Comparison of ENCODE assay signal across 8 cellular contexts in genomic region chrX:85004255-85004654, GRCh38. TPM values are rescaled to one million over a fixed set of nuclear protein-coding genes. Genes with fewer than 3 reads are reported as not detected.
DNase-seq lines count a peak whose midpoint lies in the region; ATAC-seq, FAIRE-seq and TF ChIP-seq lines count a peak whose summit lies in the region.

No MANE protein-coding gene starts in this region.

- H2BK15ac ChIP-seq in neuronal stem cell (ENCODE audit: low read length), result no peak overlapping the region

- no peak overlapping the region for H2BK5ac ChIP-seq in neuronal stem cell (ENCODE audit: low read length)

- no peak overlapping the region for H2AK5ac ChIP-seq in neuronal stem cell (ENCODE audit: low read depth, low read length)

- H4K8ac ChIP-seq in neuronal stem cell (ENCODE audit: low read depth, low read length), result no peak overlapping the region

- no peaks in the 10 kb centered on the region for H3K9me3 ChIP-seq in A549
- no peaks in the 10 kb centered on the region for H3K9me3 ChIP-seq in Peyer's patch
- no peaks in the 10 kb centered on the region for H3K9me3 ChIP-seq in esophagus (ENCODE audit: control insufficient read depth in 2 of 2, insufficient read depth in 1 of 2, low read depth in 1 of 2, low read length in 1 of 2)
- H3K9me3 ChIP-seq in neuronal stem cell (replicated peaks in 1 of 2; ENCODE audit: control insufficient read depth in 2 of 2, insufficient read depth in 1 of 2, low read depth in 1 of 2, low read length in 2 of 2), result no peaks in the 10 kb centered on the region

- H4K91ac ChIP-seq in neuronal stem cell (ENCODE audit: low read depth, low read length, poor library complexity), result no peak overlapping the region

- DNase-seq in A549 (ENCODE audit: low read depth in 1 of 2, low spot score in 1 of 2) (peak in 1 of 2 experiments; percentile 13), Peyer's patch (no peak), neuronal stem cell (ENCODE audit: low spot score) (no peak), NCI-H345 treated with DMSO at 0.1 percent for 48 hours (lab: John Stamatoyannopoulos, UW; ENCODE audit: unreplicated experiment) (no peak), midbrain (lab: John Stamatoyannopoulos, UW) (no peak), 8988T (no peak)

- no peaks in the 10 kb centered on the region for H3K79me1 ChIP-seq in neuronal stem cell (ENCODE audit: low read depth, low read length)

- H3K4me3 ChIP-seq in A549, result peak overlapping the region; percentile 87
- peak overlapping the region; percentile 49 to 66 (median 57) for H3K4me3 ChIP-seq in Peyer's patch
- H3K4me3 ChIP-seq in esophagus (ENCODE audit: low read depth in 1 of 2, low read length in 2 of 2), result peak overlapping the region; percentile 65 to 68
- peak overlapping the region; percentile 75 to 91 for H3K4me3 ChIP-seq in neuronal stem cell (ENCODE audit: low read length in 2 of 2)

- H2AFZ ChIP-seq in neuronal stem cell (ENCODE audit: low read length), result peak overlapping the region; percentile 84

- H3K18ac ChIP-seq in neuronal stem cell (ENCODE audit: low read length), result no peak overlapping the region

- H3K4me1 ChIP-seq in A549 (0 out of 3 replicates have a peak, but pooled peaks cover 3% of the 10 kb centered on the region), Peyer's patch (no peaks in the 10 kb centered on the region), esophagus (ENCODE audit: control insufficient read depth in 2 of 2, insufficient read depth in 2 of 2, low read length in 1 of 2) (no peaks in the 10 kb centered on the region), neuronal stem cell (ENCODE audit: control insufficient read depth in 2 of 2, insufficient read depth in 1 of 2, low read depth in 1 of 2, low read length in 2 of 2) (no peaks in the 10 kb centered on the region)

- WGBS in A549 (ENCODE audit: missing lambda C conversion rate), result 5% methylated on average over 11 of the region's 11 CpGs
- 7 to 38% methylated on average over 11 of the region's 11 CpGs for WGBS in esophagus, 2 donors
- no CpG with 5 or more reads among the region's 11 CpGs for WGBS in neuronal stem cell (ENCODE audit: extremely low coverage in 2 of 2, insufficient read length in 2 of 2, insufficient replicate concordance in 1 of 2), 2 donors

- TF ChIP-seq RAD21 in A549 (conservative IDR thresholded peaks at IDR 0.05 in 1 of 2, IDR thresholded peaks at IDR 0.05 in 1 of 2), result no peak

- H3K27me3 ChIP-seq in Peyer's patch (no peaks in the 10 kb centered on the region), esophagus (ENCODE audit: control insufficient read depth in 1 of 2, insufficient read depth in 2 of 2, low read length in 2 of 2) (no peaks in the 10 kb centered on the region), neuronal stem cell (ENCODE audit: control insufficient read depth in 3 of 3, insufficient read depth in 3 of 3, low read depth in 1 of 3, low read length in 3 of 3) (no peaks in the 10 kb centered on the region)

- no peak overlapping the region for H2BK12ac ChIP-seq in neuronal stem cell (ENCODE audit: low read length)

- FAIRE-seq in A549 (lab: Jason Lieb, UNC), result no peak

- no peak overlapping the region for H2BK120ac ChIP-seq in neuronal stem cell (ENCODE audit: low read depth, low read length)

- H3K36me3 ChIP-seq in Peyer's patch (no peaks in the 10 kb centered on the region), esophagus (ENCODE audit: control insufficient read depth in 2 of 2, insufficient read depth in 2 of 2, low read length in 1 of 2) (no peaks in the 10 kb centered on the region), neuronal stem cell (replicated peaks in 1 of 2; ENCODE audit: control insufficient read depth in 2 of 2, insufficient read depth in 2 of 2, low read length in 2 of 2) (no peaks in the 10 kb centered on the region)

- H3K9ac ChIP-seq in neuronal stem cell (ENCODE audit: low read depth, low read length, poor library complexity), result no peak overlapping the region

- no peak overlapping the region for H3K14ac ChIP-seq in neuronal stem cell (ENCODE audit: low read length)

- H3K23ac ChIP-seq in neuronal stem cell (ENCODE audit: low read depth, low read length, poor library complexity), result no peak overlapping the region

- ATAC-seq in A549 (peak; percentile 20 to 35; a peak in 5 of 6 replicates), GM21515 (IDR thresholded peaks at IDR 0.05; ENCODE audit: unreplicated experiment) (peak; percentile 11)

- POLR2A ChIA-PET in A549 (lab: Yijun Ruan, JAX), result no interaction called here

- peak overlapping the region; percentile 79 to 89 for H3K27ac ChIP-seq in A549
- peak overlapping the region in 2 of 4 donors; percentile 49 to 56 for H3K27ac ChIP-seq in Peyer's patch
- H3K27ac ChIP-seq in esophagus (ENCODE audit: low read depth in 2 of 2, low read length in 1 of 2), result peak overlapping the region; percentile 76 to 86
- no peak overlapping the region for H3K27ac ChIP-seq in neuronal stem cell (replicated peaks; ENCODE audit: low read length)

- TF ChIP-seq CTCF in A549 (IDR thresholded peaks at IDR 0.05) (no peak), Peyer's patch (IDR thresholded peaks at IDR 0.05) (no peak)

- H3K4me2 ChIP-seq in A549 (peak overlapping the region; percentile 70), neuronal stem cell (ENCODE audit: insufficient read depth, low read length, poor library complexity, severe bottlenecking) (peak overlapping the region; percentile 37)

- TF ChIP-seq POLR2A in A549 (IDR thresholded peaks at IDR 0.05; ENCODE audit: low read length) (no peak), Peyer's patch (IDR thresholded peaks at IDR 0.05) (no peak)

- TF ChIP-seq EP300 in A549 (IDR thresholded peaks at IDR 0.05), result no peak

- H3K4ac ChIP-seq in neuronal stem cell (ENCODE audit: low read length), result no peak overlapping the region

- CTCF ChIA-PET in A549 (lab: Yijun Ruan, JAX), result no interaction called here

TF ChIP-seq in A549, 52 proteins besides CTCF, POLR2A, EP300 and RAD21:
- TF ChIP-seq MAX (IDR thresholded peaks at IDR 0.05) (no peak), KDM5A (IDR thresholded peaks at IDR 0.05) (0 out of 2 replicates have a peak, but pooled peaks have one; percentile 12), PHF8 (IDR thresholded peaks at IDR 0.05; ENCODE audit: borderline replicate concordance, low read depth) (0 out of 2 replicates have a peak, but pooled peaks have one; percentile 13), HOXB13 (CRISPR knock-in tag; IDR thresholded peaks at IDR 0.05; ENCODE audit: low read depth) (no peak), JUN (IDR thresholded peaks at IDR 0.05) (no peak)

RNA-seq across cellular contexts. Expression of gene APOOL, which starts 0.6 kb away (rescaled TPM):
- polyA plus RNA-seq in A549 (2011; rRNA removed) (10.7 and 14.1 TPM in 2 replicates), A549 (2017; fragmentation: RNase III; extraction: RNeasy Plus Mini Kit Qiagen cat#74134 plus additional on column Dnase treatment) (10.3 to 11.6 TPM (median 10.3 TPM) in 3 replicates), esophagus (1 to 10 TPM; 3.3 to 5.7 TPM)
- 2.3 and 2.4 TPM in 2 replicates for polyA plus RNA-seq in A549 (2012; cell fraction: cytosol; rRNA removed)
- 1.2 and 2.2 TPM in 2 replicates for polyA plus RNA-seq in A549 (2012; cell fraction: nucleus; rRNA removed)
- polyA minus RNA-seq in A549 (2011; rRNA and poly(A)+ RNA removed), result 5.9 and 6.6 TPM in 2 replicates
- total RNA-seq in Peyer's patch, result 1 to 10 TPM; 8.7 to 9.6 (median 9.0) TPM
- polyA plus RNA-seq in neuronal stem cell (2013, experiment 1 of 2), result 8.0 TPM
- polyA plus RNA-seq in neuronal stem cell (2013, experiment 2 of 2), result 7.5 TPM
